17 cellular contexts compared by ENCODE assay signal in the genomic region with DNA sequence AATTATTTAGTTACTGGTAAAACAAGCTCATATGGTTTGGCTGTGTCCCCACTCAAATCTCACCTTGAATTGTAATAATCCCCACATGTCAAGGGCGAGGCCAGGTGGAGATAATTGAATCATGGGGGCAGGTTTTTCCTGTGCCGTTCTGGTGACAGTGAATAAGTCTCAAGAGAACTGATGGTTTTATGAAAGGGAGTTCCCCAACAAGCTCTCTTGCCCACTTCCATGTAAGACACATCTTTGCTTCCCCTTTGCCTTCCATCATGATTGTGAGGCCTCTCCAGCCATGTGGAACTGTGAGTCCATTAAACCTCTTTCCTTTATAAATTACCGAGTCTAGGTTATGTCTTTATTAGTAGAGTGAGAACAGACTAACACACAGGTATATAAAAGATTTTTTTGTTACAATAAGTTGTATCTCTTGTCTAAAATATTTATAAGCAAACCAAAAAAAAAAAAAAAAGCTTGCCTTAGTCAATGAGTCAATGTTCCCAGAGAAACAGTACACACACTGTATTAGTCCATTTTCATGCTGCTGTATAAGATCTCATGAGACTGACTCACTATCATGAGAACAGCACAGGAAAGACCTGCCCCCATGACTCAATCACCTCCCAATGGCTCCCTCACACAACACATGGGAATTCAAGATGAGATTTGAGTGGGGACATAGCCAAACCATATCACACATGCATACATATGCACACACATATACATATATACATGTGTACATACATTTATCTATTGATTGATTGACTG.
DNase-seq lines count a peak whose midpoint lies in the region; ATAC-seq and TF ChIP-seq lines count a peak whose summit lies in the region.
"Had no signal": no experiment of that assay in that cellular context is flagged by ENCODE, and none has a peak within 500 bp of the region (broad histone marks: within the 10 kb centered on the region; RNA-seq: fewer than 3 reads in every experiment).

No MANE protein-coding gene starts in this region.

- DNase-seq in CD1c-positive myeloid dendritic cell (ENCODE audit: extremely low spot score) (peak; percentile 70), PC-3 (peak; percentile 44), epithelial cell of esophagus (ENCODE audit: low read depth) (peak; percentile 94), dermis blood vessel endothelial cell (no peak), occipital lobe (lab: John Stamatoyannopoulos, UW) (no peak), body of pancreas (no peak)
- no peak for DNase-seq in naive thymus-derived CD4-positive, alpha-beta T cell
- DNase-seq in activated T-cell treated with anti-CD3 and anti-CD28 coated beads, Interleukin-2, amount 50 U/mL, for 1 hour = no peak
- DNase-seq: activated CD4-positive, alpha-beta memory T cell treated with anti-CD3 and anti-CD28 coated beads for 36 hours; activated gamma-delta T cell; caudate nucleus; CD4-positive, alpha-beta memory T cell; gastrocnemius medialis; NCI-H146; NCI-H524 treated with DMSO at 0.1 percent for 48 hours; stimulated activated CD4-positive, alpha-beta T cell treated with anti-CD3 and anti-CD28 coated beads, Interleukin-4, amount 100 ng/mL, for 24 hours had no signal

- H3K79me2 ChIP-seq in PC-3 (ENCODE audit: low read length) = no peaks in the 10 kb centered on the region

- no peaks in the 10 kb centered on the region for H3K36me3 ChIP-seq in PC-3 (ENCODE audit: low read depth, low read length)
- no peaks in the 10 kb centered on the region for H3K36me3 ChIP-seq in naive thymus-derived CD4-positive, alpha-beta T cell (ENCODE audit: control insufficient read depth in 2 of 3, insufficient read depth in 3 of 3, low read length in 3 of 3)
- no peaks in the 10 kb centered on the region for H3K36me3 ChIP-seq in body of pancreas (replicated peaks in 1 of 2; ENCODE audit: insufficient read depth in 1 of 2, low read depth in 2 of 2)
- H3K36me3 ChIP-seq: gastrocnemius medialis had no signal

- H3K27me3 ChIP-seq in PC-3 (ENCODE audit: low read length) (no peaks in the 10 kb centered on the region), body of pancreas (no peaks in the 10 kb centered on the region)
- H3K27me3 ChIP-seq in naive thymus-derived CD4-positive, alpha-beta T cell (ENCODE audit: control insufficient read depth in 2 of 2, insufficient read depth in 2 of 2, low read length in 2 of 2) = no peaks in the 10 kb centered on the region
- H3K27me3 ChIP-seq: gastrocnemius medialis had no signal

- no peaks in the 10 kb centered on the region for H4K20me1 ChIP-seq in PC-3 (ENCODE audit: low read length)

- CTCF ChIA-PET in PC-3 (lab: Charles Lee) = interaction anchor here (0.6 kb wide), 1 partner anchor 596 kb away, joined by 5 read pairs; no protein-coding TSS in a partner anchor
- CTCF ChIA-PET in naive thymus-derived CD4-positive, alpha-beta T cell (lab: Charles Lee) = no interaction called here

- no peaks in the 10 kb centered on the region for H3K36me3 Mint-ChIP-seq in naive thymus-derived CD4-positive, alpha-beta T cell
- H3K36me3 Mint-ChIP-seq: activated CD4-positive, alpha-beta memory T cell treated with anti-CD3 and anti-CD28 coated beads for 36 hours; CD4-positive, alpha-beta memory T cell had no signal

- no peaks in the 10 kb centered on the region for H3K9me3 ChIP-seq in PC-3 (ENCODE audit: low read length)
- no peaks in the 10 kb centered on the region for H3K9me3 ChIP-seq in naive thymus-derived CD4-positive, alpha-beta T cell (ENCODE audit: control insufficient read depth in 2 of 3, low read length in 3 of 3)
- peaks cover 0 to 5% (median 0%) of the 10 kb centered on the region in 3 donors for H3K9me3 ChIP-seq in body of pancreas
- H3K9me3 ChIP-seq: gastrocnemius medialis had no signal

- POLR2A ChIA-PET in PC-3 (lab: Charles Lee; ENCODE audit: unreplicated experiment) = no interaction called here
- POLR2A ChIA-PET in naive thymus-derived CD4-positive, alpha-beta T cell (lab: Charles Lee) = no interaction called here

- 65 to 73% methylated on average over 3 of the region's 3 CpGs for WGBS in body of pancreas, 2 donors

- no peaks in the 10 kb centered on the region for H3K4me1 Mint-ChIP-seq in naive thymus-derived CD4-positive, alpha-beta T cell
- H3K4me1 Mint-ChIP-seq: CD4-positive, alpha-beta memory T cell had no signal

- ATAC-seq in PC-3 = peak; percentile 61
- peak; percentile 54 for ATAC-seq in naive thymus-derived CD4-positive, alpha-beta T cell
- no peak for ATAC-seq in body of pancreas
- ATAC-seq: gastrocnemius medialis had no signal

- H3K4me3 Mint-ChIP-seq in naive thymus-derived CD4-positive, alpha-beta T cell = no peak overlapping the region
- H3K4me3 Mint-ChIP-seq: activated CD4-positive, alpha-beta memory T cell treated with anti-CD3 and anti-CD28 coated beads for 36 hours; CD4-positive, alpha-beta memory T cell; stimulated activated naive CD8-positive, alpha-beta T cell treated with anti-CD3 and anti-CD28 coated beads, Interleukin-15, Interleukin-2, amounts not matched to agents 100 ng/mL and 50 ng/mL, for 24 hours had no signal

- H3K9ac ChIP-seq in PC-3 (ENCODE audit: low read length) = no peak overlapping the region

- no peak overlapping the region for H2AFZ ChIP-seq in PC-3 (ENCODE audit: low read length)

- H3K27me3 Mint-ChIP-seq in naive thymus-derived CD4-positive, alpha-beta T cell = no peaks in the 10 kb centered on the region
- H3K27me3 Mint-ChIP-seq: activated CD4-positive, alpha-beta memory T cell treated with anti-CD3 and anti-CD28 coated beads for 36 hours; CD4-positive, alpha-beta memory T cell; stimulated activated naive CD8-positive, alpha-beta T cell treated with anti-CD3 and anti-CD28 coated beads, Interleukin-15, Interleukin-2, amounts not matched to agents 100 ng/mL and 50 ng/mL, for 24 hours had no signal

- BruUV-seq in PC-3 (replicated peaks; lab: Mats Ljungman, UMichigan) = no TSS peak

- H3K27ac ChIP-seq in PC-3 (ENCODE audit: low read length) (no peak overlapping the region), body of pancreas (no peak overlapping the region)
- H3K27ac ChIP-seq in naive thymus-derived CD4-positive, alpha-beta T cell (ENCODE audit: low read depth, low read length) = no peak overlapping the region
- H3K27ac ChIP-seq: gastrocnemius medialis had no signal

- H3K4me3 ChIP-seq in PC-3 (ENCODE audit: low read length) (no peak overlapping the region), epithelial cell of esophagus (ENCODE audit: low read length) (no peak overlapping the region), body of pancreas (no peak overlapping the region)
- no peak overlapping the region for H3K4me3 ChIP-seq in naive thymus-derived CD4-positive, alpha-beta T cell (ENCODE audit: low read length)
- H3K4me3 ChIP-seq: gastrocnemius medialis had no signal

- intact Hi-C loops in PC-3 (cut with micrococcal nuclease) (no loop called here), body of pancreas (cut with DNase I) (no loop called here)
- intact Hi-C loops in naive thymus-derived CD4-positive, alpha-beta T cell (cut with micrococcal nuclease) = no loop called here

- no peak for TF ChIP-seq CTCF in PC-3 (conservative IDR thresholded peaks at IDR 0.05; ENCODE audit: low read depth, low read length)
- TF ChIP-seq CTCF in epithelial cell of esophagus (IDR thresholded peaks at IDR 0.05; ENCODE audit: insufficient read depth, low read depth, low read length, missing control alignments) = no peak
- TF ChIP-seq CTCF in body of pancreas (IDR thresholded peaks at IDR 0.05) = no peak

- no peak overlapping the region for H3K27ac Mint-ChIP-seq in naive thymus-derived CD4-positive, alpha-beta T cell
- H3K27ac Mint-ChIP-seq: activated CD4-positive, alpha-beta memory T cell treated with anti-CD3 and anti-CD28 coated beads for 36 hours; CD4-positive, alpha-beta memory T cell; stimulated activated naive CD8-positive, alpha-beta T cell treated with anti-CD3 and anti-CD28 coated beads, Interleukin-15, Interleukin-2, amounts not matched to agents 100 ng/mL and 50 ng/mL, for 24 hours had no signal

- no peak overlapping the region for H3K4me2 ChIP-seq in PC-3 (ENCODE audit: low read length)

- H3K9me2 ChIP-seq in PC-3 (replicated peaks; ENCODE audit: low read length) = no peaks in the 10 kb centered on the region

- peaks cover 0 to 10% (median 7%) of the 10 kb centered on the region in 11 donors for H3K9me3 Mint-ChIP-seq in naive thymus-derived CD4-positive, alpha-beta T cell

- TF ChIP-seq POLR2A in body of pancreas (IDR thresholded peaks at IDR 0.05) = no peak

- no peaks in the 10 kb centered on the region for H3F3A ChIP-seq in PC-3 (ENCODE audit: low read length, unreplicated experiment)

- H3K4me1 ChIP-seq in PC-3 (ENCODE audit: insufficient read depth, low read length) (no peaks in the 10 kb centered on the region), body of pancreas (no peaks in the 10 kb centered on the region)
- no peaks in the 10 kb centered on the region for H3K4me1 ChIP-seq in naive thymus-derived CD4-positive, alpha-beta T cell (ENCODE audit: control insufficient read depth in 2 of 2, insufficient read depth in 2 of 2, low read length in 2 of 2)
- H3K4me1 ChIP-seq: gastrocnemius medialis had no signal

Comparison
In these comparisons a context has a peak if more than half of its experiments do, and no peak if none do; other contexts are left out.
1. DNase-seq: peak in CD1c-positive myeloid dendritic cell (single experiment), PC-3 (single experiment) and epithelial cell of esophagus (single experiment); none in naive thymus-derived CD4-positive, alpha-beta T cell (0 of 9), dermis blood vessel endothelial cell (single experiment), activated T-cell treated with anti-CD3 and anti-CD28 coated beads, Interleukin-2, amount 50 U/mL, for 1 hour (single experiment), occipital lobe (single experiment) and body of pancreas (0 of 4).